Comparison of ENCODE assay signal across 11 cellular contexts in genomic region chr7:1819258-1819841, GRCh38.
A peak's percentile ranks its signal among the peaks of the same experiment; 100 is the strongest.
DNase-seq lines count a peak whose midpoint lies in the region; ATAC-seq and TF ChIP-seq lines count a peak whose summit lies in the region.
"Had no signal": no experiment of that assay in that cellular context is flagged by ENCODE, and none has a peak within 500 bp of the region (broad histone marks: within the 10 kb centered on the region; RNA-seq: fewer than 3 reads in every experiment).

No MANE protein-coding gene starts in this region.

- no peaks in the 10 kb centered on the region for H3K27me3 ChIP-seq in esophagus muscularis mucosa
- no peaks in the 10 kb centered on the region for H3K27me3 ChIP-seq in ovary
- H3K27me3 ChIP-seq: upper lobe of left lung had no signal

- TF ChIP-seq POLR2A in esophagus muscularis mucosa (IDR thresholded peaks at IDR 0.05; ENCODE audit: low read depth): no peak
- TF ChIP-seq POLR2A in ovary (IDR thresholded peaks at IDR 0.05): no peak

- TF ChIP-seq EP300 in esophagus muscularis mucosa (IDR thresholded peaks at IDR 0.05) (no peak), ovary (IDR thresholded peaks at IDR 0.05) (no peak)

- DNase-seq in activated CD8-positive, alpha-beta memory T cell treated with anti-CD3 and anti-CD28 coated beads for 24 hours: peak; percentile 72
- no peak for DNase-seq in activated CD8-positive, alpha-beta memory T cell treated with anti-CD3 and anti-CD28 coated beads, Interleukin-2, amount 50 U/mL, for 4 hours
- peak; percentile 12 for DNase-seq in SHP77 treated with DMSO at 0.1 percent for 48 hours (lab: John Stamatoyannopoulos, UW)
- DNase-seq in esophagus muscularis mucosa (ENCODE audit: extremely low spot score): peak; percentile 62
- no peak for DNase-seq in stimulated activated naive B cell treated with anti-CD40 and anti-IgM and Interleukin-4, amounts not matched to agents 10 μg/mL and 1 μg/mL and 100 μg/mL, for 72 hours
- DNase-seq in ovary: no peak
- DNase-seq: upper lobe of left lung had no signal

- peaks cover 23 to 27% of the 10 kb centered on the region in 2 donors for H3K36me3 Mint-ChIP-seq in stimulated activated naive B cell treated with anti-CD40 and anti-IgM and Interleukin-4, amounts not matched to agents 10 μg/mL and 1 μg/mL and 100 μg/mL, for 72 hours

- H3K27ac ChIP-seq in esophagus muscularis mucosa (replicated peaks in 1 of 4) (no peak overlapping the region), ovary (no peak overlapping the region)
- H3K27ac ChIP-seq: upper lobe of left lung had no signal

- intact Hi-C loops in esophagus muscularis mucosa (cut with DNase I): no loop called here
- intact Hi-C loops in ovary (cut with DNase I): loop anchor here in 1 of 4 donors (10.0 kb wide), 1 partner anchor 385 kb away; no protein-coding TSS in a partner anchor

- peak overlapping the region; percentile 79 to 85 for H3K4me3 Mint-ChIP-seq in stimulated activated naive B cell treated with anti-CD40 and anti-IgM and Interleukin-4, amounts not matched to agents 10 μg/mL and 1 μg/mL and 100 μg/mL, for 72 hours

- H3K36me3 ChIP-seq in esophagus muscularis mucosa (peaks cover 0 to 17% (median 10%) of the 10 kb centered on the region in 4 donors), ovary (no peaks in the 10 kb centered on the region)

- H3K9me3 ChIP-seq in esophagus muscularis mucosa: no peaks in the 10 kb centered on the region
- H3K9me3 ChIP-seq in ovary: no peaks in the 10 kb centered on the region
- H3K9me3 ChIP-seq: upper lobe of left lung had no signal

- H3K4me1 ChIP-seq in esophagus muscularis mucosa: peaks cover 0 to 4% (median 0%) of the 10 kb centered on the region in 4 donors
- H3K4me1 ChIP-seq in ovary (ENCODE audit: insufficient read depth): no peaks in the 10 kb centered on the region

- H3K4me1 Mint-ChIP-seq in stimulated activated naive B cell treated with anti-CD40 and anti-IgM and Interleukin-4, amounts not matched to agents 10 μg/mL and 1 μg/mL and 100 μg/mL, for 72 hours: peaks cover 32 to 60% of the 10 kb centered on the region in 2 donors

- TF ChIP-seq CTCF in esophagus muscularis mucosa (IDR thresholded peaks at IDR 0.05) (no peak), ovary (IDR thresholded peaks at IDR 0.05) (no peak)

- ATAC-seq in stimulated activated naive B cell treated with anti-CD40 and anti-IgM and Interleukin-4, amounts not matched to agents 10 μg/mL and 1 μg/mL and 100 μg/mL, for 72 hours (replicated peaks): peak; percentile 19 to 30
- no peak for ATAC-seq in HG03520 (IDR thresholded peaks at IDR 0.05; ENCODE audit: unreplicated experiment)
- ATAC-seq in GM19455 (IDR thresholded peaks at IDR 0.05; ENCODE audit: unreplicated experiment): no peak
- ATAC-seq: esophagus mucosa, K562 had no signal

- H3K9me3 Mint-ChIP-seq in stimulated activated naive B cell treated with anti-CD40 and anti-IgM and Interleukin-4, amounts not matched to agents 10 μg/mL and 1 μg/mL and 100 μg/mL, for 72 hours: no peaks in the 10 kb centered on the region

- H3K4me3 ChIP-seq in esophagus muscularis mucosa: no peak overlapping the region
- H3K4me3 ChIP-seq in ovary: no peak overlapping the region
- H3K4me3 ChIP-seq: K562, upper lobe of left lung had no signal

- no peaks in the 10 kb centered on the region for H3K27me3 Mint-ChIP-seq in stimulated activated naive B cell treated with anti-CD40 and anti-IgM and Interleukin-4, amounts not matched to agents 10 μg/mL and 1 μg/mL and 100 μg/mL, for 72 hours

- WGBS in esophagus muscularis mucosa: 83% methylated on average over 12 of the region's 26 CpGs
- 91 to 97% (median 93%) methylated on average over 19 to 26 of the region's 26 CpGs for WGBS in ovary, 3 donors

- peak overlapping the region; percentile 91 for H3K27ac Mint-ChIP-seq in stimulated activated naive B cell treated with anti-CD40 and anti-IgM and Interleukin-4, amounts not matched to agents 10 μg/mL and 1 μg/mL and 100 μg/mL, for 72 hours

Comparison
In these comparisons a context has a peak if more than half of its experiments do, and no peak if none do; other contexts are left out.
1. DNase-seq: peak in activated CD8-positive, alpha-beta memory T cell treated with anti-CD3 and anti-CD28 coated beads for 24 hours (single experiment), SHP77 treated with DMSO at 0.1 percent for 48 hours (single experiment) and esophagus muscularis mucosa (single experiment); none in activated CD8-positive, alpha-beta memory T cell treated with anti-CD3 and anti-CD28 coated beads, Interleukin-2, amount 50 U/mL, for 4 hours (single experiment), stimulated activated naive B cell treated with anti-CD40 and anti-IgM and Interleukin-4, amounts not matched to agents 10 μg/mL and 1 μg/mL and 100 μg/mL, for 72 hours (single experiment) and ovary (0 of 5).
2. ATAC-seq: peak in stimulated activated naive B cell treated with anti-CD40 and anti-IgM and Interleukin-4, amounts not matched to agents 10 μg/mL and 1 μg/mL and 100 μg/mL, for 72 hours (2 of 2); none in HG03520 (single experiment) and GM19455 (single experiment).